ENCODE assay signal across 9 cellular contexts in the genomic region with DNA sequence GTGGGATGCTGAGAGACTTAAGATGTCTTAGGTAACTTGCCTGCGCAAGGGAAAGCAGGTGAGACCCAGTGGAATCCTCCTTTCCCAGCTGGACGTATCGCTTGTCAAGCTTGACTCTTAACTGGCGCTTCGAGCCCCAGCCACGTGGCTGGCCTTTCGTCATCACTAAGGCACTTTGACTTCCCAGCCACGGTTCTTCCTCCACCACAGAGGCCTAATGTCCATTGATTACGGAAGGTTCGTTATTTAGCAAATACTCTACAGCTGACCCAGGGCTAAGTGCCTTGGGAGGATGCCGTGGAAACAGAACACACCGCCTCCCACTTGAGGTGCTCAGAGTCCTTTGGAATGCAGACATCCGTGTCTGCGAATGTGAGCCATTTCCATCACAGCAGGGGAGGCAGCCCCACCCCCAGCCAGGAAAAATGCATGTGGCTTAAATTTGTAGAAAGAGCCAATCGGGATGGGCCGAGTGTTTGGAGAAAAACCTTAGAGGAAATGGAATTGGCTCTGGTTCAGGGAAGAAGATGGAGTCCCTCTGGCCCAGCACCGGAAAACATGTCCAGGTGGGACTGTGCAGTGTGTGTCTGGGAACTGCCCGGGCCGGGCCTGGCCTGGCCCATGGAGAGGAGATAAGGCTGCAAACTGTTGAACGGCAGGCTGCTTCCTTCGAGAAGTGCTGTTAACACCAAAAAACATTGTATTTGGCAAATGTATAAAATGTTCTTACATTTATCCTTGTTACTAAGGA.
DNase-seq lines count a peak whose midpoint lies in the region; TF ChIP-seq lines count a peak whose summit lies in the region.
"Had no signal": no experiment of that assay in that cellular context is flagged by ENCODE, and none has a peak within 500 bp of the region (broad histone marks: within the 10 kb centered on the region; RNA-seq: fewer than 3 reads in every experiment).

No MANE protein-coding gene starts in this region.

- peak overlapping the region; percentile 74 for H3K4me3 Mint-ChIP-seq in T-helper 1 cell treated with Interleukin-12 subunit alpha and Interleukin-12 subunit beta and Interleukin-4 antibody, amounts not matched to agents 30 μg/mL and 1 μg/mL, for 36 hours

- H3K36me3 ChIP-seq in smooth muscle cell (ENCODE audit: low read depth) (no peaks in the 10 kb centered on the region), sigmoid colon (no peaks in the 10 kb centered on the region), PC-9 (ENCODE audit: low read depth) (no peaks in the 10 kb centered on the region)

- H3K9ac ChIP-seq in smooth muscle cell (ENCODE audit: low read depth), result peak overlapping the region; percentile 4

- TF ChIP-seq CTCF in fibroblast of the aortic adventitia (IDR thresholded peaks at IDR 0.05; ENCODE audit: insufficient read depth, low read length), result no peak
- TF ChIP-seq CTCF in smooth muscle cell (IDR thresholded peaks at IDR 0.05; ENCODE audit: borderline replicate concordance, insufficient read depth, poor library complexity, severe bottlenecking), result no peak
- no peak for TF ChIP-seq CTCF in sigmoid colon (IDR thresholded peaks at IDR 0.05)
- no peak for TF ChIP-seq CTCF in PC-9 (conservative IDR thresholded peaks at IDR 0.05)

- H3K27me3 ChIP-seq in smooth muscle cell (ENCODE audit: low read depth) (peaks cover 6% of the 10 kb centered on the region), sigmoid colon (no peaks in the 10 kb centered on the region), PC-9 (ENCODE audit: insufficient read depth, low read depth) (peaks cover 10% of the 10 kb centered on the region; the same call in 1 of the 2 replicates)

- POLR2A ChIA-PET in PC-9 (lab: Charles Lee; ENCODE audit: unreplicated experiment), result no interaction called here

- H3K36me3 Mint-ChIP-seq in T-helper 1 cell treated with Interleukin-12 subunit alpha and Interleukin-12 subunit beta and Interleukin-4 antibody, amounts not matched to agents 30 μg/mL and 1 μg/mL, for 36 hours (ENCODE audit: low read depth), result peaks cover 50% of the 10 kb centered on the region

- H3K27ac Mint-ChIP-seq in T-helper 1 cell treated with Interleukin-12 subunit alpha and Interleukin-12 subunit beta and Interleukin-4 antibody, amounts not matched to agents 30 μg/mL and 1 μg/mL, for 36 hours, result peak overlapping the region; percentile 94

- intact Hi-C loops in sigmoid colon (cut with DNase I), result loop anchor here (2.0 to 5.0 kb wide), 2 partner anchors 117 to 197 kb away; partner anchors contain the start of gene PLXNC1
- intact Hi-C loops in PC-9 (cut with micrococcal nuclease; ENCODE audit: unreplicated experiment), result no loop called here

- H4K20me1 ChIP-seq in smooth muscle cell (ENCODE audit: low read depth), result no peaks in the 10 kb centered on the region
- no peaks in the 10 kb centered on the region for H4K20me1 ChIP-seq in PC-9 (ENCODE audit: insufficient read depth)

- H3K9me3 ChIP-seq in smooth muscle cell (replicated peaks; ENCODE audit: low read depth) (no peaks in the 10 kb centered on the region), sigmoid colon (no peaks in the 10 kb centered on the region), PC-9 (ENCODE audit: insufficient read depth, low read depth) (no peaks in the 10 kb centered on the region)

- CTCF ChIA-PET in PC-9 (lab: Charles Lee), result no interaction called here

- TF ChIP-seq EP300 in sigmoid colon (IDR thresholded peaks at IDR 0.05), result no peak

- H3K79me2 ChIP-seq in smooth muscle cell (ENCODE audit: low read depth) (no peaks in the 10 kb centered on the region), PC-9 (ENCODE audit: low read depth) (no peaks in the 10 kb centered on the region)

- no peaks in the 10 kb centered on the region for H3K27me3 Mint-ChIP-seq in T-helper 1 cell treated with Interleukin-12 subunit alpha and Interleukin-12 subunit beta and Interleukin-4 antibody, amounts not matched to agents 30 μg/mL and 1 μg/mL, for 36 hours (ENCODE audit: low read depth)

- no peaks in the 10 kb centered on the region for H3K9me2 ChIP-seq in PC-9 (ENCODE audit: insufficient read depth)

- 57% methylated on average over 21 of the region's 21 CpGs for WGBS in smooth muscle cell (ENCODE audit: low lambda C conversion rate)
- WGBS in sigmoid colon, 2 donors, result 85 to 92% methylated on average over 21 of the region's 21 CpGs

- H3K4me1 ChIP-seq in smooth muscle cell (ENCODE audit: low read depth) (peaks cover 29% of the 10 kb centered on the region), sigmoid colon (peaks cover 0 to 28% (median 23%) of the 10 kb centered on the region in 4 donors), PC-9 (replicated peaks; ENCODE audit: insufficient read depth) (no peaks in the 10 kb centered on the region)

- H2AFZ ChIP-seq in smooth muscle cell (ENCODE audit: low read depth) (no peak overlapping the region), PC-9 (no peak overlapping the region)

- no TSS peak for BruUV-seq in PC-9 (replicated peaks; lab: Mats Ljungman, UMichigan)

- no peaks in the 10 kb centered on the region for H3F3A ChIP-seq in smooth muscle cell (ENCODE audit: low read depth)
- H3F3A ChIP-seq in PC-9 (ENCODE audit: insufficient read depth, low read depth), result no peaks in the 10 kb centered on the region

- no peak for TF ChIP-seq POLR2A in sigmoid colon (IDR thresholded peaks at IDR 0.05)

- peaks cover 51% of the 10 kb centered on the region for H3K4me1 Mint-ChIP-seq in T-helper 1 cell treated with Interleukin-12 subunit alpha and Interleukin-12 subunit beta and Interleukin-4 antibody, amounts not matched to agents 30 μg/mL and 1 μg/mL, for 36 hours (ENCODE audit: low read depth)

- peak overlapping the region; percentile 78 for H3K27ac ChIP-seq in smooth muscle cell (ENCODE audit: low read depth)
- peak overlapping the region in 1 of 4 donors; percentile 85 for H3K27ac ChIP-seq in sigmoid colon
- no peak overlapping the region for H3K27ac ChIP-seq in PC-9

- no peak for DNase-seq in T-helper 1 cell
- DNase-seq in NCI-H187 treated with DMSO at 0.1 percent for 48 hours (lab: John Stamatoyannopoulos, UW), result peak; percentile 26
- DNase-seq in fibroblast of the aortic adventitia (ENCODE audit: low read depth), result peak; percentile 11
- no peak for DNase-seq in smooth muscle cell (lab: John Stamatoyannopoulos, UW; ENCODE audit: unreplicated experiment)
- DNase-seq in sigmoid colon, result no peak
- no peak for DNase-seq in stimulated activated CD4-positive, alpha-beta T cell treated with anti-CD3 and anti-CD28 coated beads, Interleukin-15, amount 100 ng/mL, for 24 hours
- DNase-seq in PC-9, result no peak
- DNase-seq: NCI-H1092 had no signal

- no peak overlapping the region for H3K4me2 ChIP-seq in smooth muscle cell
- H3K4me2 ChIP-seq in PC-9, result no peak overlapping the region

- H3K4me3 ChIP-seq in fibroblast of the aortic adventitia (ENCODE audit: low read depth, low read length) (no peak overlapping the region), smooth muscle cell (no peak overlapping the region), sigmoid colon (no peak overlapping the region), PC-9 (no peak overlapping the region)

- no peaks in the 10 kb centered on the region for H3K9me3 Mint-ChIP-seq in T-helper 1 cell treated with Interleukin-12 subunit alpha and Interleukin-12 subunit beta and Interleukin-4 antibody, amounts not matched to agents 30 μg/mL and 1 μg/mL, for 36 hours

Comparison
In these comparisons a context has a peak if more than half of its experiments do, and no peak if none do; other contexts are left out.
1. DNase-seq: peak in NCI-H187 treated with DMSO at 0.1 percent for 48 hours (single experiment) and fibroblast of the aortic adventitia (single experiment); none in T-helper 1 cell (0 of 5), smooth muscle cell (single experiment), sigmoid colon (single experiment), stimulated activated CD4-positive, alpha-beta T cell treated with anti-CD3 and anti-CD28 coated beads, Interleukin-15, amount 100 ng/mL, for 24 hours (single experiment) and PC-9 (0 of 2).